In the genomic region with DNA sequence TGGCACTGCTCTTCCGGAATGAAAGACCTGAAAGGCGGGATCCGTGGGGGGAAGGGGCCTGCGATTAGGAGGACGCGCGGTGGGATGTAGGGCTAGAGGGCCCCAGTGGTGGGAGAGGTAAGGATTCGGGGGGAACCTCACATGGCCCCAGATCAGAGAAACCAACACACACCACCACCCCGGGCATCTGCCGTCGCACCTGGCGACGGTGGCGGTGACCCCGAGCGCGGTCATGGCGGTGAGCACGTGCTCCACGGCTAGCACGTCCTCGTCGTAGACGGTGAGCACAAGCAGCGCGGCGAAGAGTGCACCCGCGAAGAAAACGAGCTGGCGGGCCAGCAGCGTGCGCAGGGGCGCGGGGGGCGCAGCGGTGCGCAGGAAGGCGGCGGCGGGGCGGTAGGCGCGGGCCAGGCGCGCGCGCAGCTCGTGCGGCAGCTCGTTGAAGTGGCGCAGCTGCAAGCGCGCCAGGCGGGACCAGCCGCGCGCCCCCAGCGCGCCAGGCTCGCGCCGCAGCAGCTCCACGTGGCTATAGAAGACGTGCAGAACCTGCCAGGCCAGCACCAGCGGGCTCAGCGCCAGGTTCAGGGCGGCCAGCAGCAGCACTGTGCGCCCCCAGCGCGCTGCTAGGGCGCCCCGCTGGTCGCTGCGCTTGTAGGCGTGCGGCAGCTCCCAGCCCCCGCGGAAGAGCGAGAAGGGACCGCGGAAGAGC, we compare ENCODE assay signal across 1 cellular context.
TF ChIP-seq lines count a peak whose summit lies in the region.

No MANE protein-coding gene starts in this region.

TF ChIP-seq in WTC11, 78 proteins besides CTCF, POLR2A, EP300 and RAD21 (continued from another document and continues in another):
- TF ChIP-seq, protein P1, sequence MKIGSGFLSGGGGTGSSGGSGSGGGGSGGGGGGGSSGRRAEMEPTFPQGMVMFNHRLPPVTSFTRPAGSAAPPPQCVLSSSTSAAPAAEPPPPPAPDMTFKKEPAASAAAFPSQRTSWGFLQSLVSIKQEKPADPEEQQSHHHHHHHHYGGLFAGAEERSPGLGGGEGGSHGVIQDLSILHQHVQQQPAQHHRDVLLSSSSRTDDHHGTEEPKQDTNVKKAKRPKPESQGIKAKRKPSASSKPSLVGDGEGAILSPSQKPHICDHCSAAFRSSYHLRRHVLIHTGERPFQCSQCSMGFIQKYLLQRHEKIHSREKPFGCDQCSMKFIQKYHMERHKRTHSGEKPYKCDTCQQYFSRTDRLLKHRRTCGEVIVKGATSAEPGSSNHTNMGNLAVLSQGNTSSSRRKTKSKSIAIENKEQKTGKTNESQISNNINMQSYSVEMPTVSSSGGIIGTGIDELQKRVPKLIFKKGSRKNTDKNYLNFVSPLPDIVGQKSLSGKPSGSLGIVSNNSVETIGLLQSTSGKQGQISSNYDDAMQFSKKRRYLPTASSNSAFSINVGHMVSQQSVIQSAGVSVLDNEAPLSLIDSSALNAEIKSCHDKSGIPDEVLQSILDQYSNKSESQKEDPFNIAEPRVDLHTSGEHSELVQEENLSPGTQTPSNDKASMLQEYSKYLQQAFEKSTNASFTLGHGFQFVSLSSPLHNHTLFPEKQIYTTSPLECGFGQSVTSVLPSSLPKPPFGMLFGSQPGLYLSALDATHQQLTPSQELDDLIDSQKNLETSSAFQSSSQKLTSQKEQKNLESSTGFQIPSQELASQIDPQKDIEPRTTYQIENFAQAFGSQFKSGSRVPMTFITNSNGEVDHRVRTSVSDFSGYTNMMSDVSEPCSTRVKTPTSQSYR (CRISPR knock-in tag; IDR thresholded peaks at IDR 0.05), result peak; percentile 99
- TF ChIP-seq, protein P2, sequence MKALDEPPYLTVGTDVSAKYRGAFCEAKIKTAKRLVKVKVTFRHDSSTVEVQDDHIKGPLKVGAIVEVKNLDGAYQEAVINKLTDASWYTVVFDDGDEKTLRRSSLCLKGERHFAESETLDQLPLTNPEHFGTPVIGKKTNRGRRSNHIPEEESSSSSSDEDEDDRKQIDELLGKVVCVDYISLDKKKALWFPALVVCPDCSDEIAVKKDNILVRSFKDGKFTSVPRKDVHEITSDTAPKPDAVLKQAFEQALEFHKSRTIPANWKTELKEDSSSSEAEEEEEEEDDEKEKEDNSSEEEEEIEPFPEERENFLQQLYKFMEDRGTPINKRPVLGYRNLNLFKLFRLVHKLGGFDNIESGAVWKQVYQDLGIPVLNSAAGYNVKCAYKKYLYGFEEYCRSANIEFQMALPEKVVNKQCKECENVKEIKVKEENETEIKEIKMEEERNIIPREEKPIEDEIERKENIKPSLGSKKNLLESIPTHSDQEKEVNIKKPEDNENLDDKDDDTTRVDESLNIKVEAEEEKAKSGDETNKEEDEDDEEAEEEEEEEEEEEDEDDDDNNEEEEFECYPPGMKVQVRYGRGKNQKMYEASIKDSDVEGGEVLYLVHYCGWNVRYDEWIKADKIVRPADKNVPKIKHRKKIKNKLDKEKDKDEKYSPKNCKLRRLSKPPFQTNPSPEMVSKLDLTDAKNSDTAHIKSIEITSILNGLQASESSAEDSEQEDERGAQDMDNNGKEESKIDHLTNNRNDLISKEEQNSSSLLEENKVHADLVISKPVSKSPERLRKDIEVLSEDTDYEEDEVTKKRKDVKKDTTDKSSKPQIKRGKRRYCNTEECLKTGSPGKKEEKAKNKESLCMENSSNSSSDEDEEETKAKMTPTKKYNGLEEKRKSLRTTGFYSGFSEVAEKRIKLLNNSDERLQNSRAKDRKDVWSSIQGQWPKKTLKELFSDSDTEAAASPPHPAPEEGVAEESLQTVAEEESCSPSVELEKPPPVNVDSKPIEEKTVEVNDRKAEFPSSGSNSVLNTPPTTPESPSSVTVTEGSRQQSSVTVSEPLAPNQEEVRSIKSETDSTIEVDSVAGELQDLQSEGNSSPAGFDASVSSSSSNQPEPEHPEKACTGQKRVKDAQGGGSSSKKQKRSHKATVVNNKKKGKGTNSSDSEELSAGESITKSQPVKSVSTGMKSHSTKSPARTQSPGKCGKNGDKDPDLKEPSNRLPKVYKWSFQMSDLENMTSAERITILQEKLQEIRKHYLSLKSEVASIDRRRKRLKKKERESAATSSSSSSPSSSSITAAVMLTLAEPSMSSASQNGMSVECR (CRISPR knock-in tag; IDR thresholded peaks at IDR 0.05; ENCODE audit: borderline replicate concordance), result peak; percentile 99
- TF ChIP-seq, protein P3, sequence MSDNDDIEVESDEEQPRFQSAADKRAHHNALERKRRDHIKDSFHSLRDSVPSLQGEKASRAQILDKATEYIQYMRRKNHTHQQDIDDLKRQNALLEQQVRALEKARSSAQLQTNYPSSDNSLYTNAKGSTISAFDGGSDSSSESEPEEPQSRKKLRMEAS (CRISPR knock-in tag; IDR thresholded peaks at IDR 0.05), result peak; percentile 100
- TF ChIP-seq ESRRA (CRISPR knock-in tag; IDR thresholded peaks at IDR 0.05; ENCODE audit: borderline replicate concordance) (peak; percentile 98), FOXP1 (CRISPR knock-in tag; IDR thresholded peaks at IDR 0.05; ENCODE audit: borderline replicate concordance) (peak; percentile 100), ATF1 (CRISPR knock-in tag; IDR thresholded peaks at IDR 0.05) (peak; percentile 89; the same call in 1 of the 2 replicates), ZBTB21 (CRISPR knock-in tag; IDR thresholded peaks at IDR 0.05; ENCODE audit: borderline replicate concordance) (no peak), TP53 (CRISPR knock-in tag; IDR thresholded peaks at IDR 0.05) (no peak; the same call in 1 of the 2 replicates), KAT7 (CRISPR knock-in tag; IDR thresholded peaks at IDR 0.05; ENCODE audit: borderline replicate concordance) (peak; percentile 93; the same call in 1 of the 2 replicates), IRF2 (CRISPR knock-in tag; IDR thresholded peaks at IDR 0.05; ENCODE audit: borderline replicate concordance, low read depth) (peak; percentile 92), TEAD1 (CRISPR knock-in tag; IDR thresholded peaks at IDR 0.05) (peak; percentile 99), FOXK1 (CRISPR knock-in tag; IDR thresholded peaks at IDR 0.05) (peak; percentile 98), FOXJ3 (CRISPR knock-in tag; IDR thresholded peaks at IDR 0.05; ENCODE audit: borderline replicate concordance) (peak; percentile 96), NFE2L1 (CRISPR knock-in tag; IDR thresholded peaks at IDR 0.05) (peak; percentile 99), SMAD3 (CRISPR knock-in tag; IDR thresholded peaks at IDR 0.05; ENCODE audit: borderline replicate concordance) (peak; percentile 99), SP1 (CRISPR knock-in tag; conservative IDR thresholded peaks at IDR 0.05) (peak; percentile 92), CREB1 (CRISPR knock-in tag; IDR thresholded peaks at IDR 0.05) (peak; percentile 96), OVOL2 (CRISPR knock-in tag; IDR thresholded peaks at IDR 0.05; ENCODE audit: borderline replicate concordance) (no peak), NR3C1 (CRISPR knock-in tag; conservative IDR thresholded peaks at IDR 0.05; ENCODE audit: low read depth) (no peak)
- TF ChIP-seq, protein P4, sequence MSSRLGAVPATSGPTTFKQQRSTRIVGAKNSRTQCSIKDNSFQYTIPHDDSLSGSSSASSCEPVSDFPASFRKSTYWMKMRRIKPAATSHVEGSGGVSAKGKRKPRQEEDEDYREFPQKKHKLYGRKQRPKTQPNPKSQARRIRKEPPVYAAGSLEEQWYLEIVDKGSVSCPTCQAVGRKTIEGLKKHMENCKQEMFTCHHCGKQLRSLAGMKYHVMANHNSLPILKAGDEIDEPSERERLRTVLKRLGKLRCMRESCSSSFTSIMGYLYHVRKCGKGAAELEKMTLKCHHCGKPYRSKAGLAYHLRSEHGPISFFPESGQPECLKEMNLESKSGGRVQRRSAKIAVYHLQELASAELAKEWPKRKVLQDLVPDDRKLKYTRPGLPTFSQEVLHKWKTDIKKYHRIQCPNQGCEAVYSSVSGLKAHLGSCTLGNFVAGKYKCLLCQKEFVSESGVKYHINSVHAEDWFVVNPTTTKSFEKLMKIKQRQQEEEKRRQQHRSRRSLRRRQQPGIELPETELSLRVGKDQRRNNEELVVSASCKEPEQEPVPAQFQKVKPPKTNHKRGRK (CRISPR knock-in tag; IDR thresholded peaks at IDR 0.05; ENCODE audit: borderline replicate concordance), result 0 out of 2 replicates have a peak, but pooled peaks have one; percentile 74
- TF ChIP-seq, protein P5, sequence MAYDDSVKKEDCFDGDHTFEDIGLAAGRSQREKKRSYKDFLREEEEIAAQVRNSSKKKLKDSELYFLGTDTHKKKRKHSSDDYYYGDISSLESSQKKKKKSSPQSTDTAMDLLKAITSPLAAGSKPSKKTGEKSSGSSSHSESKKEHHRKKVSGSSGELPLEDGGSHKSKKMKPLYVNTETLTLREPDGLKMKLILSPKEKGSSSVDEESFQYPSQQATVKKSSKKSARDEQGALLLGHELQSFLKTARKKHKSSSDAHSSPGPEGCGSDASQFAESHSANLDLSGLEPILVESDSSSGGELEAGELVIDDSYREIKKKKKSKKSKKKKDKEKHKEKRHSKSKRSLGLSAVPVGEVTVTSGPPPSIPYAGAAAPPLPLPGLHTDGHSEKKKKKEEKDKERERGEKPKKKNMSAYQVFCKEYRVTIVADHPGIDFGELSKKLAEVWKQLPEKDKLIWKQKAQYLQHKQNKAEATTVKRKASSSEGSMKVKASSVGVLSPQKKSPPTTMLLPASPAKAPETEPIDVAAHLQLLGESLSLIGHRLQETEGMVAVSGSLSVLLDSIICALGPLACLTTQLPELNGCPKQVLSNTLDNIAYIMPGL (CRISPR knock-in tag; IDR thresholded peaks at IDR 0.05), result peak; percentile 89
- TF ChIP-seq, protein P6, sequence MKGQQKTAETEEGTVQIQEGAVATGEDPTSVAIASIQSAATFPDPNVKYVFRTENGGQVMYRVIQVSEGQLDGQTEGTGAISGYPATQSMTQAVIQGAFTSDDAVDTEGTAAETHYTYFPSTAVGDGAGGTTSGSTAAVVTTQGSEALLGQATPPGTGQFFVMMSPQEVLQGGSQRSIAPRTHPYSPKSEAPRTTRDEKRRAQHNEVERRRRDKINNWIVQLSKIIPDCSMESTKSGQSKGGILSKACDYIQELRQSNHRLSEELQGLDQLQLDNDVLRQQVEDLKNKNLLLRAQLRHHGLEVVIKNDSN (CRISPR knock-in tag; IDR thresholded peaks at IDR 0.05), result peak; percentile 88
- TF ChIP-seq, protein P7, sequence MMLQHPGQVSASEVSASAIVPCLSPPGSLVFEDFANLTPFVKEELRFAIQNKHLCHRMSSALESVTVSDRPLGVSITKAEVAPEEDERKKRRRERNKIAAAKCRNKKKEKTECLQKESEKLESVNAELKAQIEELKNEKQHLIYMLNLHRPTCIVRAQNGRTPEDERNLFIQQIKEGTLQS (CRISPR knock-in tag; conservative IDR thresholded peaks at IDR 0.05), result peak; percentile 96
- TF ChIP-seq, protein P8, sequence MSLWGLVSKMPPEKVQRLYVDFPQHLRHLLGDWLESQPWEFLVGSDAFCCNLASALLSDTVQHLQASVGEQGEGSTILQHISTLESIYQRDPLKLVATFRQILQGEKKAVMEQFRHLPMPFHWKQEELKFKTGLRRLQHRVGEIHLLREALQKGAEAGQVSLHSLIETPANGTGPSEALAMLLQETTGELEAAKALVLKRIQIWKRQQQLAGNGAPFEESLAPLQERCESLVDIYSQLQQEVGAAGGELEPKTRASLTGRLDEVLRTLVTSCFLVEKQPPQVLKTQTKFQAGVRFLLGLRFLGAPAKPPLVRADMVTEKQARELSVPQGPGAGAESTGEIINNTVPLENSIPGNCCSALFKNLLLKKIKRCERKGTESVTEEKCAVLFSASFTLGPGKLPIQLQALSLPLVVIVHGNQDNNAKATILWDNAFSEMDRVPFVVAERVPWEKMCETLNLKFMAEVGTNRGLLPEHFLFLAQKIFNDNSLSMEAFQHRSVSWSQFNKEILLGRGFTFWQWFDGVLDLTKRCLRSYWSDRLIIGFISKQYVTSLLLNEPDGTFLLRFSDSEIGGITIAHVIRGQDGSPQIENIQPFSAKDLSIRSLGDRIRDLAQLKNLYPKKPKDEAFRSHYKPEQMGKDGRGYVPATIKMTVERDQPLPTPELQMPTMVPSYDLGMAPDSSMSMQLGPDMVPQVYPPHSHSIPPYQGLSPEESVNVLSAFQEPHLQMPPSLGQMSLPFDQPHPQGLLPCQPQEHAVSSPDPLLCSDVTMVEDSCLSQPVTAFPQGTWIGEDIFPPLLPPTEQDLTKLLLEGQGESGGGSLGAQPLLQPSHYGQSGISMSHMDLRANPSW (CRISPR knock-in tag; conservative IDR thresholded peaks at IDR 0.05; ENCODE audit: low read depth), result no peak
- TF ChIP-seq, protein P9, sequence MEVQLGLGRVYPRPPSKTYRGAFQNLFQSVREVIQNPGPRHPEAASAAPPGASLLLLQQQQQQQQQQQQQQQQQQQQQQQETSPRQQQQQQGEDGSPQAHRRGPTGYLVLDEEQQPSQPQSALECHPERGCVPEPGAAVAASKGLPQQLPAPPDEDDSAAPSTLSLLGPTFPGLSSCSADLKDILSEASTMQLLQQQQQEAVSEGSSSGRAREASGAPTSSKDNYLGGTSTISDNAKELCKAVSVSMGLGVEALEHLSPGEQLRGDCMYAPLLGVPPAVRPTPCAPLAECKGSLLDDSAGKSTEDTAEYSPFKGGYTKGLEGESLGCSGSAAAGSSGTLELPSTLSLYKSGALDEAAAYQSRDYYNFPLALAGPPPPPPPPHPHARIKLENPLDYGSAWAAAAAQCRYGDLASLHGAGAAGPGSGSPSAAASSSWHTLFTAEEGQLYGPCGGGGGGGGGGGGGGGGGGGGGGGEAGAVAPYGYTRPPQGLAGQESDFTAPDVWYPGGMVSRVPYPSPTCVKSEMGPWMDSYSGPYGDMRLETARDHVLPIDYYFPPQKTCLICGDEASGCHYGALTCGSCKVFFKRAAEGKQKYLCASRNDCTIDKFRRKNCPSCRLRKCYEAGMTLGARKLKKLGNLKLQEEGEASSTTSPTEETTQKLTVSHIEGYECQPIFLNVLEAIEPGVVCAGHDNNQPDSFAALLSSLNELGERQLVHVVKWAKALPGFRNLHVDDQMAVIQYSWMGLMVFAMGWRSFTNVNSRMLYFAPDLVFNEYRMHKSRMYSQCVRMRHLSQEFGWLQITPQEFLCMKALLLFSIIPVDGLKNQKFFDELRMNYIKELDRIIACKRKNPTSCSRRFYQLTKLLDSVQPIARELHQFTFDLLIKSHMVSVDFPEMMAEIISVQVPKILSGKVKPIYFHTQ (CRISPR knock-in tag; IDR thresholded peaks at IDR 0.05), result no peak
- TF ChIP-seq, protein P10, sequence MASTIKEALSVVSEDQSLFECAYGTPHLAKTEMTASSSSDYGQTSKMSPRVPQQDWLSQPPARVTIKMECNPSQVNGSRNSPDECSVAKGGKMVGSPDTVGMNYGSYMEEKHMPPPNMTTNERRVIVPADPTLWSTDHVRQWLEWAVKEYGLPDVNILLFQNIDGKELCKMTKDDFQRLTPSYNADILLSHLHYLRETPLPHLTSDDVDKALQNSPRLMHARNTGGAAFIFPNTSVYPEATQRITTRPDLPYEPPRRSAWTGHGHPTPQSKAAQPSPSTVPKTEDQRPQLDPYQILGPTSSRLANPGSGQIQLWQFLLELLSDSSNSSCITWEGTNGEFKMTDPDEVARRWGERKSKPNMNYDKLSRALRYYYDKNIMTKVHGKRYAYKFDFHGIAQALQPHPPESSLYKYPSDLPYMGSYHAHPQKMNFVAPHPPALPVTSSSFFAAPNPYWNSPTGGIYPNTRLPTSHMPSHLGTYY (CRISPR knock-in tag; IDR thresholded peaks at IDR 0.05), result no peak; the same call in 1 of the 2 replicates
